Comparison of ENCODE assay signal across 1 cellular context in the genomic region with DNA sequence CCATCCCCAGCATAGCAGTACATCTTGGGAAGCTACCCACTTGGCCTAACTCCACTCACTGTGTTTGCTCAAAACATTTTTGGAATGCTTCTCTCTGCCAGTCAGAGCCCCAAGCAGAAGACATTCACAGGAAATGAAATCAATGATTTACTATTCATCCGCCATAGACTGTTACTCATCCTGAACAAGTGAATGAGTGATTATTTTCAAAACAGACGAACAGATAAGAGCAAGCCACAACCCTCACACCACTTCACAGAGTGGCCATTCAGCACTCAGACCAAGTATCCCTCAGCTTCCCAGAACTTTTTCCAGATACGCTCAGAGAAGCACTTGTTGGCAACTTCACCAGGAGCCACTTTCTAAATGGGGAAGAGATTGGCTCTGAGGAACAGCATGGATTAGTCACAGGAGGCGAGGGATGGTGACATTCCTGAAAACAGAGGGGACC.
TF ChIP-seq lines count a peak whose summit lies in the region.

No MANE protein-coding gene starts in this region.

TF ChIP-seq in HepG2, 621 proteins besides CTCF, POLR2A, EP300 and RAD21 (continued from another document and continues in another):
- TF ChIP-seq, protein P1, sequence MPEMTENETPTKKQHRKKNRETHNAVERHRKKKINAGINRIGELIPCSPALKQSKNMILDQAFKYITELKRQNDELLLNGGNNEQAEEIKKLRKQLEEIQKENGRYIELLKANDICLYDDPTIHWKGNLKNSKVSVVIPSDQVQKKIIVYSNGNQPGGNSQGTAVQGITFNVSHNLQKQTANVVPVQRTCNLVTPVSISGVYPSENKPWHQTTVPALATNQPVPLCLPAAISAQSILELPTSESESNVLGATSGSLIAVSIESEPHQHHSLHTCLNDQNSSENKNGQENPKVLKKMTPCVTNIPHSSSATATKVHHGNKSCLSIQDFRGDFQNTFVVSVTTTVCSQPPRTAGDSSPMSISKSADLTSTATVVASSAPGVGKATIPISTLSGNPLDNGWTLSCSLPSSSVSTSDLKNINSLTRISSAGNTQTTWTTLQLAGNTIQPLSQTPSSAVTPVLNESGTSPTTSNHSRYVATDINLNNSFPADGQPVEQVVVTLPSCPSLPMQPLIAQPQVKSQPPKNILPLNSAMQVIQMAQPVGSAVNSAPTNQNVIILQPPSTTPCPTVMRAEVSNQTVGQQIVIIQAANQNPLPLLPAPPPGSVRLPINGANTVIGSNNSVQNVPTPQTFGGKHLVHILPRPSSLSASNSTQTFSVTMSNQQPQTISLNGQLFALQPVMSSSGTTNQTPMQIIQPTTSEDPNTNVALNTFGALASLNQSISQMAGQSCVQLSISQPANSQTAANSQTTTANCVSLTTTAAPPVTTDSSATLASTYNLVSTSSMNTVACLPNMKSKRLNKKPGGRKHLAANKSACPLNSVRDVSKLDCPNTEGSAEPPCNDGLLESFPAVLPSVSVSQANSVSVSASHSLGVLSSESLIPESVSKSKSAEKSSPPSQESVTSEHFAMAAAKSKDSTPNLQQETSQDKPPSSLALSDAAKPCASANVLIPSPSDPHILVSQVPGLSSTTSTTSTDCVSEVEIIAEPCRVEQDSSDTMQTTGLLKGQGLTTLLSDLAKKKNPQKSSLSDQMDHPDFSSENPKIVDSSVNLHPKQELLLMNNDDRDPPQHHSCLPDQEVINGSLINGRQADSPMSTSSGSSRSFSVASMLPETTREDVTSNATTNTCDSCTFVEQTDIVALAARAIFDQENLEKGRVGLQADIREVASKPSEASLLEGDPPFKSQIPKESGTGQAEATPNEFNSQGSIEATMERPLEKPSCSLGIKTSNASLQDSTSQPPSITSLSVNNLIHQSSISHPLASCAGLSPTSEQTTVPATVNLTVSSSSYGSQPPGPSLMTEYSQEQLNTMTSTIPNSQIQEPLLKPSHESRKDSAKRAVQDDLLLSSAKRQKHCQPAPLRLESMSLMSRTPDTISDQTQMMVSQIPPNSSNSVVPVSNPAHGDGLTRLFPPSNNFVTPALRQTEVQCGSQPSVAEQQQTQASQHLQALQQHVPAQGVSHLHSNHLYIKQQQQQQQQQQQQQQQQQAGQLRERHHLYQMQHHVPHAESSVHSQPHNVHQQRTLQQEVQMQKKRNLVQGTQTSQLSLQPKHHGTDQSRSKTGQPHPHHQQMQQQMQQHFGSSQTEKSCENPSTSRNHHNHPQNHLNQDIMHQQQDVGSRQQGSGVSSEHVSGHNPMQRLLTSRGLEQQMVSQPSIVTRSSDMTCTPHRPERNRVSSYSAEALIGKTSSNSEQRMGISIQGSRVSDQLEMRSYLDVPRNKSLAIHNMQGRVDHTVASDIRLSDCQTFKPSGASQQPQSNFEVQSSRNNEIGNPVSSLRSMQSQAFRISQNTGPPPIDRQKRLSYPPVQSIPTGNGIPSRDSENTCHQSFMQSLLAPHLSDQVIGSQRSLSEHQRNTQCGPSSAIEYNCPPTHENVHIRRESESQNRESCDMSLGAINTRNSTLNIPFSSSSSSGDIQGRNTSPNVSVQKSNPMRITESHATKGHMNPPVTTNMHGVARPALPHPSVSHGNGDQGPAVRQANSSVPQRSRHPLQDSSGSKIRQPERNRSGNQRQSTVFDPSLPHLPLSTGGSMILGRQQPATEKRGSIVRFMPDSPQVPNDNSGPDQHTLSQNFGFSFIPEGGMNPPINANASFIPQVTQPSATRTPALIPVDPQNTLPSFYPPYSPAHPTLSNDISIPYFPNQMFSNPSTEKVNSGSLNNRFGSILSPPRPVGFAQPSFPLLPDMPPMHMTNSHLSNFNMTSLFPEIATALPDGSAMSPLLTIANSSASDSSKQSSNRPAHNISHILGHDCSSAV (CRISPR knock-in tag; IDR thresholded peaks at IDR 0.05; ENCODE audit: borderline replicate concordance) = no peak
- TF ChIP-seq NFRKB (IDR thresholded peaks at IDR 0.05) (no peak), RXRB (CRISPR knock-in tag; IDR thresholded peaks at IDR 0.05; ENCODE audit: borderline replicate concordance) (peak; percentile 46; the same call in 1 of the 2 replicates), XRCC5 (optimal IDR thresholded peaks at IDR 0.05; ENCODE audit: low read length) (no peak), RFX5 (IDR thresholded peaks at IDR 0.05; ENCODE audit: low read depth, low read length) (no peak), AGO1 (IDR thresholded peaks at IDR 0.05; ENCODE audit: low read depth, low read length, poor library complexity, severe bottlenecking) (no peak), HNRNPUL1 (IDR thresholded peaks at IDR 0.05; ENCODE audit: low read depth, low read length) (0 out of 2 replicates have a peak, but pooled peaks have one; percentile 27), NFE2 (CRISPR knock-in tag; IDR thresholded peaks at IDR 0.05) (no peak), KLF9 (CRISPR knock-in tag; IDR thresholded peaks at IDR 0.05; ENCODE audit: low read depth) (no peak), SALL2 (CRISPR knock-in tag; IDR thresholded peaks at IDR 0.05) (no peak), ZZZ3 (CRISPR knock-in tag; IDR thresholded peaks at IDR 0.05; ENCODE audit: borderline replicate concordance) (no peak), TAF15 (IDR thresholded peaks at IDR 0.05; ENCODE audit: low read depth, low read length, poor library complexity, severe bottlenecking) (no peak), ZNF20 (CRISPR knock-in tag; IDR thresholded peaks at IDR 0.05) (no peak), GATAD2A (CRISPR knock-in tag; IDR thresholded peaks at IDR 0.05) (peak; percentile 74), KLF16 (CRISPR knock-in tag; IDR thresholded peaks at IDR 0.05) (peak in 1 of 2 experiments; percentile 32; a peak in 1 of 4 replicates), ZNF614 (CRISPR knock-in tag; IDR thresholded peaks at IDR 0.05; ENCODE audit: borderline replicate concordance) (no peak), AKAP8 (CRISPR knock-in tag; IDR thresholded peaks at IDR 0.05) (no peak)
- TF ChIP-seq, protein P2, sequence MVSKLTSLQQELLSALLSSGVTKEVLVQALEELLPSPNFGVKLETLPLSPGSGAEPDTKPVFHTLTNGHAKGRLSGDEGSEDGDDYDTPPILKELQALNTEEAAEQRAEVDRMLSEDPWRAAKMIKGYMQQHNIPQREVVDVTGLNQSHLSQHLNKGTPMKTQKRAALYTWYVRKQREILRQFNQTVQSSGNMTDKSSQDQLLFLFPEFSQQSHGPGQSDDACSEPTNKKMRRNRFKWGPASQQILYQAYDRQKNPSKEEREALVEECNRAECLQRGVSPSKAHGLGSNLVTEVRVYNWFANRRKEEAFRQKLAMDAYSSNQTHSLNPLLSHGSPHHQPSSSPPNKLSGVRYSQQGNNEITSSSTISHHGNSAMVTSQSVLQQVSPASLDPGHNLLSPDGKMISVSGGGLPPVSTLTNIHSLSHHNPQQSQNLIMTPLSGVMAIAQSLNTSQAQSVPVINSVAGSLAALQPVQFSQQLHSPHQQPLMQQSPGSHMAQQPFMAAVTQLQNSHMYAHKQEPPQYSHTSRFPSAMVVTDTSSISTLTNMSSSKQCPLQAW (CRISPR knock-in tag; IDR thresholded peaks at IDR 0.05) = peak; percentile 76; the same call in 1 of the 2 replicates
- TF ChIP-seq, protein P3, sequence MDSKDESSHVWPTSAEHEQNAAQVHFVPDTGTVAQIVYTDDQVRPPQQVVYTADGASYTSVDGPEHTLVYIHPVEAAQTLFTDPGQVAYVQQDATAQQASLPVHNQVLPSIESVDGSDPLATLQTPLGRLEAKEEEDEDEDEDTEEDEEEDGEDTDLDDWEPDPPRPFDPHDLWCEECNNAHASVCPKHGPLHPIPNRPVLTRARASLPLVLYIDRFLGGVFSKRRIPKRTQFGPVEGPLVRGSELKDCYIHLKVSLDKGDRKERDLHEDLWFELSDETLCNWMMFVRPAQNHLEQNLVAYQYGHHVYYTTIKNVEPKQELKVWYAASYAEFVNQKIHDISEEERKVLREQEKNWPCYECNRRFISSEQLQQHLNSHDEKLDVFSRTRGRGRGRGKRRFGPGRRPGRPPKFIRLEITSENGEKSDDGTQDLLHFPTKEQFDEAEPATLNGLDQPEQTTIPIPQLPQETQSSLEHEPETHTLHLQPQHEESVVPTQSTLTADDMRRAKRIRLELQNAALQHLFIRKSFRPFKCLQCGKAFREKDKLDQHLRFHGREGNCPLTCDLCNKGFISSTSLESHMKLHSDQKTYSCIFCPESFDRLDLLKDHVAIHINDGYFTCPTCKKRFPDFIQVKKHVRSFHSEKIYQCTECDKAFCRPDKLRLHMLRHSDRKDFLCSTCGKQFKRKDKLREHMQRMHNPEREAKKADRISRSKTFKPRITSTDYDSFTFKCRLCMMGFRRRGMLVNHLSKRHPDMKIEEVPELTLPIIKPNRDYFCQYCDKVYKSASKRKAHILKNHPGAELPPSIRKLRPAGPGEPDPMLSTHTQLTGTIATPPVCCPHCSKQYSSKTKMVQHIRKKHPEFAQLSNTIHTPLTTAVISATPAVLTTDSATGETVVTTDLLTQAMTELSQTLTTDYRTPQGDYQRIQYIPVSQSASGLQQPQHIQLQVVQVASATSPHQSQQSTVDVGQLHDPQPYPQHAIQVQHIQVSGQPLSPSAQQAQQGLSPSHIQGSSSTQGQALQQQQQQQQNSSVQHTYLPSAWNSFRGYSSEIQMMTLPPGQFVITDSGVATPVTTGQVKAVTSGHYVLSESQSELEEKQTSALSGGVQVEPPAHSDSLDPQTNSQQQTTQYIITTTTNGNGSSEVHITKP (CRISPR knock-in tag; IDR thresholded peaks at IDR 0.05; ENCODE audit: low read depth) = peak; percentile 35; the same call in 1 of the 2 replicates
- TF ChIP-seq, protein P4, sequence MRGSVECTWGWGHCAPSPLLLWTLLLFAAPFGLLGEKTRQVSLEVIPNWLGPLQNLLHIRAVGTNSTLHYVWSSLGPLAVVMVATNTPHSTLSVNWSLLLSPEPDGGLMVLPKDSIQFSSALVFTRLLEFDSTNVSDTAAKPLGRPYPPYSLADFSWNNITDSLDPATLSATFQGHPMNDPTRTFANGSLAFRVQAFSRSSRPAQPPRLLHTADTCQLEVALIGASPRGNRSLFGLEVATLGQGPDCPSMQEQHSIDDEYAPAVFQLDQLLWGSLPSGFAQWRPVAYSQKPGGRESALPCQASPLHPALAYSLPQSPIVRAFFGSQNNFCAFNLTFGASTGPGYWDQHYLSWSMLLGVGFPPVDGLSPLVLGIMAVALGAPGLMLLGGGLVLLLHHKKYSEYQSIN (CRISPR knock-in tag; IDR thresholded peaks at IDR 0.05; ENCODE audit: borderline replicate concordance) = no peak
- TF ChIP-seq, protein P5, sequence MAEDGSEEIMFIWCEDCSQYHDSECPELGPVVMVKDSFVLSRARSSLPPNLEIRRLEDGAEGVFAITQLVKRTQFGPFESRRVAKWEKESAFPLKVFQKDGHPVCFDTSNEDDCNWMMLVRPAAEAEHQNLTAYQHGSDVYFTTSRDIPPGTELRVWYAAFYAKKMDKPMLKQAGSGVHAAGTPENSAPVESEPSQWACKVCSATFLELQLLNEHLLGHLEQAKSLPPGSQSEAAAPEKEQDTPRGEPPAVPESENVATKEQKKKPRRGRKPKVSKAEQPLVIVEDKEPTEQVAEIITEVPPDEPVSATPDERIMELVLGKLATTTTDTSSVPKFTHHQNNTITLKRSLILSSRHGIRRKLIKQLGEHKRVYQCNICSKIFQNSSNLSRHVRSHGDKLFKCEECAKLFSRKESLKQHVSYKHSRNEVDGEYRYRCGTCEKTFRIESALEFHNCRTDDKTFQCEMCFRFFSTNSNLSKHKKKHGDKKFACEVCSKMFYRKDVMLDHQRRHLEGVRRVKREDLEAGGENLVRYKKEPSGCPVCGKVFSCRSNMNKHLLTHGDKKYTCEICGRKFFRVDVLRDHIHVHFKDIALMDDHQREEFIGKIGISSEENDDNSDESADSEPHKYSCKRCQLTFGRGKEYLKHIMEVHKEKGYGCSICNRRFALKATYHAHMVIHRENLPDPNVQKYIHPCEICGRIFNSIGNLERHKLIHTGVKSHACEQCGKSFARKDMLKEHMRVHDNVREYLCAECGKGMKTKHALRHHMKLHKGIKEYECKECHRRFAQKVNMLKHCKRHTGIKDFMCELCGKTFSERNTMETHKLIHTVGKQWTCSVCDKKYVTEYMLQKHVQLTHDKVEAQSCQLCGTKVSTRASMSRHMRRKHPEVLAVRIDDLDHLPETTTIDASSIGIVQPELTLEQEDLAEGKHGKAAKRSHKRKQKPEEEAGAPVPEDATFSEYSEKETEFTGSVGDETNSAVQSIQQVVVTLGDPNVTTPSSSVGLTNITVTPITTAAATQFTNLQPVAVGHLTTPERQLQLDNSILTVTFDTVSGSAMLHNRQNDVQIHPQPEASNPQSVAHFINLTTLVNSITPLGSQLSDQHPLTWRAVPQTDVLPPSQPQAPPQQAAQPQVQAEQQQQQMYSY (CRISPR knock-in tag; IDR thresholded peaks at IDR 0.05) = no peak
- TF ChIP-seq, protein P6, sequence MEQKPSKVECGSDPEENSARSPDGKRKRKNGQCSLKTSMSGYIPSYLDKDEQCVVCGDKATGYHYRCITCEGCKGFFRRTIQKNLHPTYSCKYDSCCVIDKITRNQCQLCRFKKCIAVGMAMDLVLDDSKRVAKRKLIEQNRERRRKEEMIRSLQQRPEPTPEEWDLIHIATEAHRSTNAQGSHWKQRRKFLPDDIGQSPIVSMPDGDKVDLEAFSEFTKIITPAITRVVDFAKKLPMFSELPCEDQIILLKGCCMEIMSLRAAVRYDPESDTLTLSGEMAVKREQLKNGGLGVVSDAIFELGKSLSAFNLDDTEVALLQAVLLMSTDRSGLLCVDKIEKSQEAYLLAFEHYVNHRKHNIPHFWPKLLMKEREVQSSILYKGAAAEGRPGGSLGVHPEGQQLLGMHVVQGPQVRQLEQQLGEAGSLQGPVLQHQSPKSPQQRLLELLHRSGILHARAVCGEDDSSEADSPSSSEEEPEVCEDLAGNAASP (CRISPR knock-in tag; IDR thresholded peaks at IDR 0.05; ENCODE audit: borderline replicate concordance) = no peak
- TF ChIP-seq, protein P7, sequence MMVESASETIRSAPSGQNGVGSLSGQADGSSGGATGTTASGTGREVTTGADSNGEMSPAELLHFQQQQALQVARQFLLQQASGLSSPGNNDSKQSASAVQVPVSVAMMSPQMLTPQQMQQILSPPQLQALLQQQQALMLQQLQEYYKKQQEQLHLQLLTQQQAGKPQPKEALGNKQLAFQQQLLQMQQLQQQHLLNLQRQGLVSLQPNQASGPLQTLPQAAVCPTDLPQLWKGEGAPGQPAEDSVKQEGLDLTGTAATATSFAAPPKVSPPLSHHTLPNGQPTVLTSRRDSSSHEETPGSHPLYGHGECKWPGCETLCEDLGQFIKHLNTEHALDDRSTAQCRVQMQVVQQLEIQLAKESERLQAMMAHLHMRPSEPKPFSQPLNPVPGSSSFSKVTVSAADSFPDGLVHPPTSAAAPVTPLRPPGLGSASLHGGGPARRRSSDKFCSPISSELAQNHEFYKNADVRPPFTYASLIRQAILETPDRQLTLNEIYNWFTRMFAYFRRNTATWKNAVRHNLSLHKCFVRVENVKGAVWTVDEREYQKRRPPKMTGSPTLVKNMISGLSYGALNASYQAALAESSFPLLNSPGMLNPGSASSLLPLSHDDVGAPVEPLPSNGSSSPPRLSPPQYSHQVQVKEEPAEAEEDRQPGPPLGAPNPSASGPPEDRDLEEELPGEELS (CRISPR knock-in tag; IDR thresholded peaks at IDR 0.05) = peak; percentile 61; the same call in 1 of the 2 replicates
- TF ChIP-seq, protein P8, sequence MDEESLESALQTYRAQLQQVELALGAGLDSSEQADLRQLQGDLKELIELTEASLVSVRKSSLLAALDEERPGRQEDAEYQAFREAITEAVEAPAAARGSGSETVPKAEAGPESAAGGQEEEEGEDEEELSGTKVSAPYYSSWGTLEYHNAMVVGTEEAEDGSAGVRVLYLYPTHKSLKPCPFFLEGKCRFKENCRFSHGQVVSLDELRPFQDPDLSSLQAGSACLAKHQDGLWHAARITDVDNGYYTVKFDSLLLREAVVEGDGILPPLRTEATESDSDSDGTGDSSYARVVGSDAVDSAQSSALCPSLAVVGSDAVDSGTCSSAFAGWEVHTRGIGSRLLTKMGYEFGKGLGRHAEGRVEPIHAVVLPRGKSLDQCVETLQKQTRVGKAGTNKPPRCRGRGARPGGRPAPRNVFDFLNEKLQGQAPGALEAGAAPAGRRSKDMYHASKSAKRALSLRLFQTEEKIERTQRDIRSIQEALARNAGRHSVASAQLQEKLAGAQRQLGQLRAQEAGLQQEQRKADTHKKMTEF (CRISPR knock-in tag; IDR thresholded peaks at IDR 0.05) = peak; percentile 84
